ENCODE assay signal across 18 cellular contexts in the genomic region with DNA sequence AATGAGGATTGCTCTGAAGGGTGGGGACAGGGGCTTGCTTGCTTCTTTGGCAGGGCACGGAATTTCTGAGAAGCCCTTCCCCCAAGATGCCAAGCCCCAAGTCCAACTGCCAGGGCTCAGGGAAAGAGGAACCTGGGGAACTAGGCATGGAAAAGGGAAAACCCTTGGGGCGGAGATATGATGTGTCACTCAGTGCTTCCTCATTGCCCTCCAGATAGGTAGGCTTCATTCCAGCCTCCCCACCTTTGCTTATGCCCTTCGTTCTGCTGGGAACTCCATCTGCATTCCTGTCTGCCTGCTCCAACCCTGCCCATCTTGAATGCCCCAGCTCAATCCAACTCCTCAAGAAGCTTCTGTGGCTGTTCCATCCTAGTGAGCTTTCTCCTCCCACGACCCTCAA.
DNase-seq lines count a peak whose midpoint lies in the region; ATAC-seq and TF ChIP-seq lines count a peak whose summit lies in the region.
"Had no signal": no experiment of that assay in that cellular context is flagged by ENCODE, and none has a peak within 500 bp of the region (broad histone marks: within the 10 kb centered on the region; RNA-seq: fewer than 3 reads in every experiment).

No MANE protein-coding gene starts in this region.

- H3K4ac ChIP-seq in mesendoderm (ENCODE audit: low read depth, low read length), result no peak overlapping the region

- no peak overlapping the region for H4K5ac ChIP-seq in mesendoderm (ENCODE audit: low read length)

- H3K4me1 ChIP-seq in colonic mucosa, result no peaks in the 10 kb centered on the region
- H3K4me1 ChIP-seq in mesendoderm (ENCODE audit: control insufficient read depth, low read depth, low read length), result peaks cover 3% of the 10 kb centered on the region

- H3K9me3 ChIP-seq in colonic mucosa, result no peaks in the 10 kb centered on the region
- H3K9me3 ChIP-seq: SK-N-SH had no signal

- H3K4me2 ChIP-seq in mesendoderm (ENCODE audit: low read length), result no peak overlapping the region
- H3K4me2 ChIP-seq: SK-N-SH had no signal

- no peak overlapping the region for H2BK120ac ChIP-seq in mesendoderm (ENCODE audit: low read depth, low read length)

- no peak overlapping the region for H3K56ac ChIP-seq in mesendoderm (ENCODE audit: low read length)

- H3K79me2 ChIP-seq in mesendoderm (ENCODE audit: control insufficient read depth, insufficient read depth, low read length), result no peaks in the 10 kb centered on the region

- TF ChIP-seq CTCF in colonic mucosa (IDR thresholded peaks at IDR 0.05), result no peak

- H2BK15ac ChIP-seq in mesendoderm (replicated peaks; ENCODE audit: low read depth), result no peak overlapping the region

- H3K4me3 ChIP-seq in colonic mucosa, result no peak overlapping the region
- H3K4me3 ChIP-seq in mesendoderm (ENCODE audit: low read length), result no peak overlapping the region

- no peak overlapping the region for H2BK5ac ChIP-seq in mesendoderm (ENCODE audit: low read length)

- H2AK5ac ChIP-seq in mesendoderm (ENCODE audit: low read length), result no peak overlapping the region

- H3K79me1 ChIP-seq in mesendoderm (ENCODE audit: low read length), result no peaks in the 10 kb centered on the region

- H3K9ac ChIP-seq in colonic mucosa (ENCODE audit: low read depth in 2 of 2, low read length in 2 of 2) (peak overlapping the region in 1 of 2 donors; percentile 49), mesendoderm (ENCODE audit: low read length) (no peak overlapping the region)
- H3K9ac ChIP-seq: SK-N-SH had no signal

- H3K23ac ChIP-seq in mesendoderm (ENCODE audit: low read length), result no peak overlapping the region

- H3K36me3 ChIP-seq in colonic mucosa (no peaks in the 10 kb centered on the region), mesendoderm (ENCODE audit: control insufficient read depth, insufficient read depth, low read length) (no peaks in the 10 kb centered on the region)

- no peak overlapping the region for H3K18ac ChIP-seq in mesendoderm (ENCODE audit: low read length)

- no peak overlapping the region for H4K8ac ChIP-seq in mesendoderm (ENCODE audit: low read depth, low read length)

- no CpG with 5 or more reads among the region's 4 CpGs for WGBS in mesendoderm (ENCODE audit: extremely low coverage, insufficient coverage, low lambda C conversion rate)

- intact Hi-C loops in colonic mucosa (cut with DNase I), result no loop called here
- intact Hi-C loops in head of caudate nucleus (cut with DNase I), result no loop called here

- no peaks in the 10 kb centered on the region for H3K27me3 ChIP-seq in colonic mucosa
- H3K27me3 ChIP-seq in mesendoderm (ENCODE audit: insufficient read depth, low read length, poor library complexity), result no peaks in the 10 kb centered on the region

- DNase-seq in LoVo (ENCODE audit: low spot score), result peak; percentile 37
- peak; percentile 83 for DNase-seq in colonic mucosa
- peak; percentile 18 for DNase-seq in mesendoderm
- no peak for DNase-seq in NCI-H345 (lab: John Stamatoyannopoulos, UW)
- DNase-seq in head of caudate nucleus, result no peak
- DNase-seq in T-helper 9 cell, result no peak
- DNase-seq: Calu3; CD4-positive, alpha-beta T cell; DMS53; H9; MV-4-11; NCI-H1417; NCI-H2029; NCI-H510A treated with DMSO at 0.1 percent for 48 hours; SHP77; SK-N-SH had no signal

- ATAC-seq in HG03354 (IDR thresholded peaks at IDR 0.05; ENCODE audit: poor library complexity, severe bottlenecking, unreplicated experiment), result no peak

- H3K27ac ChIP-seq in colonic mucosa (peak overlapping the region; percentile 34), mesendoderm (ENCODE audit: low read depth, low read length) (no peak overlapping the region)
- H3K27ac ChIP-seq: HL-60 had no signal

Comparison
In these comparisons a context has a peak if more than half of its experiments do, and no peak if none do; other contexts are left out.
1. DNase-seq: peak in LoVo (single experiment), colonic mucosa (single experiment) and mesendoderm (single experiment); none in NCI-H345 (single experiment), head of caudate nucleus (0 of 42) and T-helper 9 cell (single experiment).